In the genomic region with DNA sequence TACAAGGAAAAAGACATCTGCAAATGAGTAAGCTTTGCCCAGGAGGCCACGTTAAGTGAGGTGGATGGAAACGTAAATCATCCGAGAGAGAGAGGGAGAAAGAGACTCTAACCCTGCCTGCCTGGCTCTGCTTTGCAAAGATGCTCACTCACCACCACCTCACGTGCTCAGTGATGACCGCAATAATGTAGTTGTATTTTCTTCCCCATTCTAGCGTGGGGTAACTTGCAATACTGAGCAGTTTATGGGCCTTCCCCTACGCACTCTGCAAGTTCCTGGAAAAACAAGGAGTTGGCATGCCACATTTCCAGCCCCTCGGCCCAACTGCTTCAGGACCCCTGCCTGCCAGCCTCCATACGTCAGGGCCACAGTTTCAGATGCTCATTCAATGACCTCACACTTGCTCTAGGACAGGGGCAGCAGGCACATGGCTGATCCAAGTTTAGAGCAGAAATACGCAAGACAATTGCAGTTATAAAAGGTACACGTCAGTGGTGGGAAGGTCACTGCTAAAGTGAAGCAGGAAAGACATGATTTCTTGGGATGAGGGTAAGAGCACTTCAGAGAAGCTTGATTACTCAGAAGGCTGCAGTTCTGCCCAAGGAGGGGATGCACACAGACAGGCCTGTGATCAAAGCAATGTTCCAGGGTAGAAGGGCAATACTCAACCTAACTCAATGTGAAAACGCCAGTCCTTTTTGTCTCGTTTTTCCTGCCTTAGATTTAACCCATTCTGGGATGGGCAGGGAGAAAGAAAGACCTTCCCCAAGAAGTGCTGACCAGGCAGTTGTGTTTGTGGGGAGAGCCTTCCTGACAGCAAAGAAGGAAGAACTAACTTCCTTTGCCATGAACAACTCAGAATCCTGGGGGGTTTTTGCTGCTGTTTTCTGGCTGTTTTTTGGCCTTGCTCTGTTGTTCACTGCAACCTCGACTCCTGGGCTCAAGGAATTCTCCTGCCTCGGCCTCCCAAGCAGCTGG, we compare ENCODE assay signal across 13 cellular contexts.
DNase-seq lines count a peak whose midpoint lies in the region; ATAC-seq, FAIRE-seq and TF ChIP-seq lines count a peak whose summit lies in the region.
"Had no signal": no experiment of that assay in that cellular context is flagged by ENCODE, and none has a peak within 500 bp of the region (broad histone marks: within the 10 kb centered on the region; RNA-seq: fewer than 3 reads in every experiment).

No MANE protein-coding gene starts in this region.

- H3K36me3 Mint-ChIP-seq in dendritic cell treated with granulocyte-macrophage colony-stimulating factor and Interleukin-4, amounts not matched to agents 40 ng/mL and 50 ng/mL, for 4 days (ENCODE audit: low read depth), result no peaks in the 10 kb centered on the region

- peaks cover 3% of the 10 kb centered on the region for H3K27me3 Mint-ChIP-seq in dendritic cell treated with granulocyte-macrophage colony-stimulating factor and Interleukin-4, amounts not matched to agents 40 ng/mL and 50 ng/mL, for 4 days

- no peak for TF ChIP-seq CTCF in tibial nerve (IDR thresholded peaks at IDR 0.05)

- DNase-seq in MV-4-11 (lab: John Stamatoyannopoulos, UW) (peak; percentile 88), tibial nerve (ENCODE audit: low spot score in 2 of 2) (peak in 1 of 2 donors; percentile 53), NCI-H2081 treated with DMSO at 0.1 percent for 48 hours (lab: John Stamatoyannopoulos, UW) (no peak), GM12891 (ENCODE audit: insufficient read length, low spot score) (no peak)
- DNase-seq: H9, NCI-H1417 treated with DMSO at 0.1 percent for 48 hours, NCI-H774, SK-N-SH, substantia nigra had no signal

- no peak for FAIRE-seq in GM12891 (lab: Jason Lieb, UNC)
- FAIRE-seq: HTR-8/SVneo had no signal

- peak overlapping the region; percentile 46 for H3K4me3 Mint-ChIP-seq in dendritic cell treated with granulocyte-macrophage colony-stimulating factor and Interleukin-4, amounts not matched to agents 40 ng/mL and 50 ng/mL, for 4 days
- H3K4me3 Mint-ChIP-seq: H9 had no signal

- H3K4me1 ChIP-seq in mesodermal cell (ENCODE audit: control insufficient read depth, insufficient read depth, low read length, poor library complexity, severe bottlenecking), result peaks cover 13% of the 10 kb centered on the region
- peaks cover 0 to 18% (median 3%) of the 10 kb centered on the region in 4 donors for H3K4me1 ChIP-seq in tibial nerve

- H3K4me3 ChIP-seq in mesodermal cell (ENCODE audit: extremely low read depth, insufficient read depth, low read length, poor library complexity, severe bottlenecking) (no peak overlapping the region), tibial nerve (no peak overlapping the region)

- H3K27ac ChIP-seq in mesodermal cell (ENCODE audit: low read depth, low read length, severe bottlenecking) (peak overlapping the region; percentile 44), tibial nerve (peak overlapping the region in 1 of 4 donors; percentile 54)

- 83 to 93% methylated on average over 12 to 14 of the region's 15 CpGs for WGBS in mesodermal cell (ENCODE audit: insufficient coverage in 2 of 2), 2 experiments
- 68 to 69% methylated on average over 15 of the region's 15 CpGs for WGBS in tibial nerve, 2 donors

- TF ChIP-seq EP300 in tibial nerve (IDR thresholded peaks at IDR 0.05), result peak; percentile 19 to 61

- no peaks in the 10 kb centered on the region for H3K27me3 ChIP-seq in tibial nerve

- H3K9me3 ChIP-seq in mesodermal cell (ENCODE audit: control insufficient read depth, low read length) (no peaks in the 10 kb centered on the region), tibial nerve (no peaks in the 10 kb centered on the region)
- H3K9me3 ChIP-seq: SK-N-SH had no signal

- peak overlapping the region; percentile 88 for H3K27ac Mint-ChIP-seq in dendritic cell treated with granulocyte-macrophage colony-stimulating factor and Interleukin-4, amounts not matched to agents 40 ng/mL and 50 ng/mL, for 4 days
- H3K27ac Mint-ChIP-seq: H9 had no signal

- intact Hi-C loops in dendritic cell treated with granulocyte-macrophage colony-stimulating factor and Interleukin-4, amounts not matched to agents 40 ng/mL and 50 ng/mL, for 4 days (cut with micrococcal nuclease), result loop anchor here (1.0 to 5.0 kb wide), 4 partner anchors 24 to 423 kb away; a partner anchor contains a TSS

- peaks cover 64% of the 10 kb centered on the region for H3K4me1 Mint-ChIP-seq in dendritic cell treated with granulocyte-macrophage colony-stimulating factor and Interleukin-4, amounts not matched to agents 40 ng/mL and 50 ng/mL, for 4 days (ENCODE audit: low read depth)

- no peak for ATAC-seq in GM21825 (IDR thresholded peaks at IDR 0.05; ENCODE audit: unreplicated experiment)

- no peak for TF ChIP-seq POLR2A in tibial nerve (IDR thresholded peaks at IDR 0.05)
- no peak for TF ChIP-seq POLR2A in GM12891 (IDR thresholded peaks at IDR 0.05; ENCODE audit: low read depth, low read length)

- H3K9me3 Mint-ChIP-seq in dendritic cell treated with granulocyte-macrophage colony-stimulating factor and Interleukin-4, amounts not matched to agents 40 ng/mL and 50 ng/mL, for 4 days, result no peaks in the 10 kb centered on the region
- H3K9me3 Mint-ChIP-seq: H9 had no signal

- H3K36me3 ChIP-seq in mesodermal cell (ENCODE audit: control insufficient read depth, insufficient read depth, low read length), result no peaks in the 10 kb centered on the region
- H3K36me3 ChIP-seq in tibial nerve, result no peaks in the 10 kb centered on the region

TF ChIP-seq in GM12891, 5 proteins besides CTCF, POLR2A, EP300 and RAD21:
- no peak for TF ChIP-seq POU2F2 (IDR thresholded peaks at IDR 0.05; ENCODE audit: low read depth, low read length)
- TF ChIP-seq PAX5 (IDR thresholded peaks at IDR 0.05; ENCODE audit: insufficient read depth, low read length, severe bottlenecking), result no peak
- no peak for TF ChIP-seq POLR2AphosphoS5 (IDR thresholded peaks at IDR 0.05; ENCODE audit: low read depth, low read length)
- no peak for TF ChIP-seq SPI1 (IDR thresholded peaks at IDR 0.05; ENCODE audit: low read depth, low read length)
- no peak for TF ChIP-seq TAF1 (IDR thresholded peaks at IDR 0.05; ENCODE audit: low read depth, low read length)
